21 cellular contexts compared by ENCODE assay signal in the genomic region with DNA sequence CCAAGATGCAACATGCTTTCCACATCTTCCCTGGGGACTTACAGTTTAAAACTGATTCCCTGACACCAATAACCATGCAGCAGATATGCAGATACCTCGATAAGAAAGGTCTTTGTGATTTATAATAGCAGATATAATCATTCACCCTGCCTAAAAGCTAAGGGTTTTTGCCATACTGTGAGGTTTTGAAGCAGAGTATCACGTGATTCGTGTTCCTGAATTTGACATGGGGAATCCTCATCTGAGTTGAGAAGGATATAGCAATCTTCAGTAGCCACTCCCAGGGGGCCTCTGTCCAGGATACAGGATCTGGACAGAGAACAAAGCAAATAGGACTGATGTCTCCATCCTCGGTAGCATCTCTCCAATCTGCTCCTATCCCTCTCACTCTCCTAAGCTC.
DNase-seq lines count a peak whose midpoint lies in the region; ATAC-seq and TF ChIP-seq lines count a peak whose summit lies in the region.
"Had no signal": no experiment of that assay in that cellular context is flagged by ENCODE, and none has a peak within 500 bp of the region (broad histone marks: within the 10 kb centered on the region; RNA-seq: fewer than 3 reads in every experiment).

No MANE protein-coding gene starts in this region.

- CTCF ChIA-PET in SK-N-SH (lab: Yijun Ruan, JAX), result interaction anchor here (1.1 to 4.4 kb wide), 3 partner anchors 12 to 44 kb away, joined by 5 to 38 read pairs (median 7); no protein-coding TSS in a partner anchor
- CTCF ChIA-PET in CD4-positive, alpha-beta memory T cell (lab: Charles Lee; ENCODE audit: partially characterized antibody), result interaction anchor here (0.7 to 7.9 kb wide), 11 partner anchors 13 to 353 kb away, joined by 3 to 64 read pairs (median 4); no protein-coding TSS in a partner anchor

- no peaks in the 10 kb centered on the region for H3K9me3 Mint-ChIP-seq in CD4-positive, alpha-beta memory T cell
- H3K9me3 Mint-ChIP-seq in T-helper 2 cell treated with Interferon-gamma antibody and Interleukin-4, amounts not matched to agents 5 μg/mL and 100 μg/mL, for 36 hours, result no peaks in the 10 kb centered on the region

- peak overlapping the region in 6 of 7 donors; percentile 47 to 97 (median 87) for H3K27ac Mint-ChIP-seq in CD4-positive, alpha-beta memory T cell
- peak overlapping the region; percentile 96 for H3K27ac Mint-ChIP-seq in T-helper 17 cell
- H3K27ac Mint-ChIP-seq in T-helper 2 cell treated with Interferon-gamma antibody and Interleukin-4, amounts not matched to agents 5 μg/mL and 100 μg/mL, for 36 hours, result no peak overlapping the region
- H3K27ac Mint-ChIP-seq: B cell had no signal

- no peaks in the 10 kb centered on the region for H3K9me2 ChIP-seq in SK-N-SH

- TF ChIP-seq RAD21 in SK-N-SH (IDR thresholded peaks at IDR 0.05; ENCODE audit: low read length), result no peak

- no peak overlapping the region for H3K27ac ChIP-seq in SK-N-SH (ENCODE audit: low read depth in 2 of 2, low read length in 1 of 2)
- no peak overlapping the region for H3K27ac ChIP-seq in CD4-positive, alpha-beta memory T cell (ENCODE audit: low read depth, low read length)
- no peak overlapping the region for H3K27ac ChIP-seq in spleen
- H3K27ac ChIP-seq: 22Rv1, C4-2B, PC-9, SJSA1 had no signal

- no peaks in the 10 kb centered on the region for H4K20me1 ChIP-seq in SK-N-SH (ENCODE audit: insufficient read depth)

- no peak for TF ChIP-seq CTCF in SK-N-SH (IDR thresholded peaks at IDR 0.05)
- no peak for TF ChIP-seq CTCF in spleen (IDR thresholded peaks at IDR 0.05 in 8 of 11, conservative IDR thresholded peaks at IDR 0.05 in 3 of 11)

- intact Hi-C loops in CD4-positive, alpha-beta memory T cell (cut with micrococcal nuclease), result loop anchor here (5.0 kb wide), 4 partner anchors 66 to 229 kb away; no protein-coding TSS in a partner anchor
- intact Hi-C loops in spleen (cut with DNase I; ENCODE audit: low total_unique reads), result no loop called here

- no peak for DNase-seq in SK-N-SH
- DNase-seq in CD4-positive, alpha-beta memory T cell, result no peak
- DNase-seq in T-helper 17 cell, result no peak
- peak; percentile 6 for DNase-seq in spleen
- no peak for DNase-seq in SKM-1 treated with dmso at 0.1 percent for 144 hours (lab: John Stamatoyannopoulos, UW; ENCODE audit: unreplicated experiment)
- no peak for DNase-seq in T-helper 2 cell treated with Interferon-gamma antibody and Interleukin-4, amounts not matched to agents 5 μg/mL and 100 μg/mL, for 36 hours (ENCODE audit: low spot score)
- DNase-seq in iPS-NIHi7 (ENCODE audit: extremely low spot score), result no peak
- DNase-seq: KG1; MM.1S; NCI-H2029; NCI-H446 treated with DMSO at 0.1 percent for 48 hours; NCI-H526; NCI-H82; NK-92 treated with Interleukin-12 subunit alpha and Interleukin-12 subunit beta, amount 100 ng/mL, for 24 hours; PC-9 had no signal

- H3K79me2 ChIP-seq in SK-N-SH (ENCODE audit: insufficient read depth), result no peaks in the 10 kb centered on the region

- H2AFZ ChIP-seq in SK-N-SH (ENCODE audit: low read depth), result no peak overlapping the region
- H2AFZ ChIP-seq: PC-9 had no signal

- no peaks in the 10 kb centered on the region for H3K27me3 ChIP-seq in SK-N-SH (ENCODE audit: insufficient read depth)
- no peaks in the 10 kb centered on the region for H3K27me3 ChIP-seq in CD4-positive, alpha-beta memory T cell (ENCODE audit: insufficient read depth, low read length)
- H3K27me3 ChIP-seq in spleen (replicated peaks in 1 of 7), result no peaks in the 10 kb centered on the region

- no peaks in the 10 kb centered on the region for H3K36me3 Mint-ChIP-seq in CD4-positive, alpha-beta memory T cell
- no peaks in the 10 kb centered on the region for H3K36me3 Mint-ChIP-seq in T-helper 17 cell (ENCODE audit: low read depth)
- no peaks in the 10 kb centered on the region for H3K36me3 Mint-ChIP-seq in T-helper 2 cell treated with Interferon-gamma antibody and Interleukin-4, amounts not matched to agents 5 μg/mL and 100 μg/mL, for 36 hours (ENCODE audit: low read depth)

- TF ChIP-seq EP300 in SK-N-SH (IDR thresholded peaks at IDR 0.05; ENCODE audit: borderline replicate concordance in 1 of 2, low read depth in 1 of 2, low read length in 1 of 2), result no peak

- no peak for ATAC-seq in SK-N-SH treated with all-trans-retinoic acid at 6 μM for 48 hours
- ATAC-seq in T-helper 17 cell, result no peak
- ATAC-seq: Right ventricle myocardium inferior had no signal

- POLR2A ChIA-PET in SK-N-SH (lab: Yijun Ruan, JAX), result interaction anchor here (1.9 kb wide), 1 partner anchor 9 kb away, joined by 5 read pairs; no protein-coding TSS in a partner anchor
- POLR2A ChIA-PET in CD4-positive, alpha-beta memory T cell (lab: Charles Lee; ENCODE audit: partially characterized antibody), result interaction anchor here (0.7 to 3.5 kb wide), 6 partner anchors 8 to 110 kb away, joined by 3 to 33 read pairs (median 4); no protein-coding TSS in a partner anchor

- no peak overlapping the region for H3K9ac ChIP-seq in SK-N-SH

- H3K36me3 ChIP-seq in SK-N-SH (replicated peaks in 1 of 2; ENCODE audit: control insufficient read depth in 1 of 2, insufficient read depth in 2 of 2, low read length in 1 of 2) (no peaks in the 10 kb centered on the region), spleen (no peaks in the 10 kb centered on the region)
- no peaks in the 10 kb centered on the region for H3K36me3 ChIP-seq in CD4-positive, alpha-beta memory T cell (ENCODE audit: insufficient read depth, low read length)
- H3K36me3 ChIP-seq: SJSA1 had no signal

- H3K27me3 Mint-ChIP-seq in CD4-positive, alpha-beta memory T cell, result no peaks in the 10 kb centered on the region
- H3K27me3 Mint-ChIP-seq in T-helper 17 cell, result no peaks in the 10 kb centered on the region
- H3K27me3 Mint-ChIP-seq in T-helper 2 cell treated with Interferon-gamma antibody and Interleukin-4, amounts not matched to agents 5 μg/mL and 100 μg/mL, for 36 hours (ENCODE audit: low read depth), result peaks cover 5% of the 10 kb centered on the region

- WGBS in SK-N-SH (ENCODE audit: low lambda C conversion rate), result 26% methylated on average over 4 of the region's 4 CpGs
- WGBS in spleen, 5 donors, result 80 to 93% (median 84%) methylated on average over 4 of the region's 4 CpGs

- TF ChIP-seq POLR2A in spleen (IDR thresholded peaks at IDR 0.05), result no peak

- H3K9me3 ChIP-seq in SK-N-SH (peaks cover 7% of the 10 kb centered on the region; the same call in 1 of the 2 replicates), T-helper 17 cell (ENCODE audit: control insufficient read depth, low read length, poor library complexity, severe bottlenecking) (no peaks in the 10 kb centered on the region), spleen (no peaks in the 10 kb centered on the region)
- no peaks in the 10 kb centered on the region for H3K9me3 ChIP-seq in CD4-positive, alpha-beta memory T cell (ENCODE audit: control insufficient read depth in 1 of 2, low read length in 2 of 2)
- H3K9me3 ChIP-seq: SJSA1 had no signal

- H3K4me1 Mint-ChIP-seq in CD4-positive, alpha-beta memory T cell, result peaks cover 31 to 58% (median 36%) of the 10 kb centered on the region in 4 donors
- H3K4me1 Mint-ChIP-seq in T-helper 17 cell, result peaks cover 38% of the 10 kb centered on the region
- H3K4me1 Mint-ChIP-seq in T-helper 2 cell treated with Interferon-gamma antibody and Interleukin-4, amounts not matched to agents 5 μg/mL and 100 μg/mL, for 36 hours (ENCODE audit: low read depth), result peaks cover 9% of the 10 kb centered on the region

- peak overlapping the region in 3 of 8 donors; percentile 16 to 26 (median 24) for H3K4me3 Mint-ChIP-seq in CD4-positive, alpha-beta memory T cell
- H3K4me3 Mint-ChIP-seq in T-helper 17 cell, result peak overlapping the region; percentile 52
- H3K4me3 Mint-ChIP-seq in T-helper 2 cell treated with Interferon-gamma antibody and Interleukin-4, amounts not matched to agents 5 μg/mL and 100 μg/mL, for 36 hours, result no peak overlapping the region
- H3K4me3 Mint-ChIP-seq: B cell had no signal

- H3F3A ChIP-seq in SK-N-SH (replicated peaks; ENCODE audit: insufficient read depth), result no peaks in the 10 kb centered on the region

- H3K4me3 ChIP-seq in SK-N-SH (ENCODE audit: low read depth in 2 of 2, low read length in 1 of 2) (no peak overlapping the region), spleen (no peak overlapping the region)
- H3K4me3 ChIP-seq in CD4-positive, alpha-beta memory T cell (ENCODE audit: low read length in 2 of 2), result no peak overlapping the region
- H3K4me3 ChIP-seq: PC-9, SJSA1 had no signal

- H3K4me1 ChIP-seq in SK-N-SH (ENCODE audit: control insufficient read depth in 1 of 2, insufficient read depth in 2 of 2, low read depth in 1 of 2, low read length in 1 of 2) (peaks cover 0 to 49% of the 10 kb centered on the region in 2 experiments; a peak in 1 of 4 replicates), spleen (peaks cover 3 to 46% (median 20%) of the 10 kb centered on the region in 6 donors)
- peaks cover 40% of the 10 kb centered on the region for H3K4me1 ChIP-seq in CD4-positive, alpha-beta memory T cell (ENCODE audit: insufficient read depth, low read length)
- H3K4me1 ChIP-seq: SJSA1 had no signal

- H3K4me2 ChIP-seq in SK-N-SH, result no peak overlapping the region
- H3K4me2 ChIP-seq: PC-9 had no signal

TF ChIP-seq in SK-N-SH, 30 proteins besides CTCF, POLR2A, EP300 and RAD21 (continues in another document):
- TF ChIP-seq CHD2 (IDR thresholded peaks at IDR 0.05; ENCODE audit: low read length, partially characterized antibody) (no peak), TCF12 (IDR thresholded peaks at IDR 0.05) (no peak), NRF1 (IDR thresholded peaks at IDR 0.05; ENCODE audit: low read depth, low read length) (no peak), EZH2phosphoT487 (IDR thresholded peaks at IDR 0.05; ENCODE audit: borderline replicate concordance, low read depth) (no peak), FOXM1 (IDR thresholded peaks at IDR 0.05; ENCODE audit: low read depth) (no peak), GATA2 (CRISPR knock-in tag; IDR thresholded peaks at IDR 0.05) (peak; percentile 24; the same call in 1 of the 2 replicates)

TF ChIP-seq in SK-N-SH treated with all-trans-retinoic acid at 6 μM for 48 hours, 23 proteins besides CTCF, POLR2A, EP300 and RAD21:
- no peak for TF ChIP-seq ARNTL (CRISPR knock-in tag; IDR thresholded peaks at IDR 0.05; ENCODE audit: borderline replicate concordance, low read depth)
- TF ChIP-seq PATZ1 (CRISPR knock-in tag; IDR thresholded peaks at IDR 0.05; ENCODE audit: borderline replicate concordance), result no peak
- TF ChIP-seq RARB (CRISPR knock-in tag; IDR thresholded peaks at IDR 0.05), result no peak
